ENCODE assay signal across 8 cellular contexts in the genomic region with DNA sequence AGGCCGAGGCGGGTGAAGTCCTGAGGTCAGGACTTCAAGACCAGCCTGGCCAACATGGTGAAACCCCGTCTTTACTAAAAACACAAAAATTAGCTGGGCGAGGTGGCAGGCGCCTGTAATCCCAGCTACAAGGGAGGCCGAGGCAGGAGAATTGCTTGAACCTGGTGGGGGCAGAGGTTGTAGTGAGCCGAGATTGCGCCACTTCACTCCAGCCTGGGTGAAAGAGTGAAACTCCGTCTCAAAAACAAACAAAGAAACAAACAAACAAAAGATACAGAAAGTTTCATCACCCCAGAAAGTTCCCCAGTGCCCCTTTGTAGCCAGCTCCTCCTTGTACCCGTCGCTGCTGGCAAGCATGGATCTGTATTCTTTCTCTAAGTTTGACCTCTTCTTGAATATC.
A peak's percentile ranks its signal among the peaks of the same experiment; 100 is the strongest.
DNase-seq lines count a peak whose midpoint lies in the region; ATAC-seq and TF ChIP-seq lines count a peak whose summit lies in the region.
"Not testable (repeated sequence)": the region's sequence is repeated elsewhere in the genome, so short reads cannot be mapped to it uniquely, and the experiment has no call there.

No MANE protein-coding gene starts in this region.

- not testable (repeated sequence) for DNase-seq in Caco-2; H9; ascending aorta (ENCODE audit: low spot score in 2 of 2); body of pancreas; left ventricle myocardium inferior; stimulated activated effector memory CD8-positive, alpha-beta T cell treated with anti-CD3 and anti-CD28 coated beads, Interleukin-12 subunit alpha, Interleukin-12 subunit beta, amount 100 ng/mL, for 72 hours (ENCODE audit: low spot score in 2 of 2)
- peak in 1 of 3 donors; percentile 30 for DNase-seq in right lobe of liver

- peaks cover 17% of the 10 kb centered on the region for H3K4me1 Mint-ChIP-seq in Caco-2 (ENCODE audit: low read depth, unreplicated experiment)
- peaks cover 7 to 12% of the 10 kb centered on the region in 2 experiments for H3K4me1 Mint-ChIP-seq in H9
- not testable (repeated sequence) for H3K4me1 Mint-ChIP-seq in activated T-helper 17 cell treated with anti-CD3 and anti-CD28 coated beads, Interleukin-2, amount 50 U/mL, for 72 hours; stimulated activated effector memory CD8-positive, alpha-beta T cell treated with anti-CD3 and anti-CD28 coated beads, Interleukin-12 subunit alpha, Interleukin-12 subunit beta, amount 100 ng/mL, for 72 hours

- H3K79me1 ChIP-seq in H9 (ENCODE audit: insufficient read depth, low read depth, low read length, poor library complexity, severe bottlenecking): not testable (repeated sequence)

- CTCF ChIA-PET in Caco-2 (lab: Charles Lee): not testable (repeated sequence)

- H2BK20ac ChIP-seq in H9 (ENCODE audit: low read depth, low read length, poor library complexity, severe bottlenecking): not testable (repeated sequence)

- intact Hi-C loops in Caco-2 (cut with micrococcal nuclease; ENCODE audit: unreplicated experiment); body of pancreas (cut with DNase I); left ventricle myocardium inferior (cut with micrococcal nuclease); right lobe of liver (cut with DNase I): not testable (repeated sequence)
- intact Hi-C loops in ascending aorta (cut with DNase I): loop anchor here (5.0 kb wide), 1 partner anchor 66 kb away; no protein-coding TSS in a partner anchor

- H2BK15ac ChIP-seq in H9 (ENCODE audit: low read depth, low read length): not testable (repeated sequence)

- not testable (repeated sequence) for H3K9me3 Mint-ChIP-seq in Caco-2 (ENCODE audit: unreplicated experiment); H9; activated T-helper 17 cell treated with anti-CD3 and anti-CD28 coated beads, Interleukin-2, amount 50 U/mL, for 72 hours; stimulated activated effector memory CD8-positive, alpha-beta T cell treated with anti-CD3 and anti-CD28 coated beads, Interleukin-12 subunit alpha, Interleukin-12 subunit beta, amount 100 ng/mL, for 72 hours

- not testable (repeated sequence) for H3K18ac ChIP-seq in H9 (ENCODE audit: insufficient read length, low read depth, low read length)

- H3K27me3 ChIP-seq in Caco-2 (replicated peaks; ENCODE audit: control insufficient read depth, insufficient read depth, low read length); H9 (ENCODE audit: insufficient read depth, low read length); ascending aorta; body of pancreas; left ventricle myocardium inferior (ENCODE audit: low read depth); right lobe of liver: not testable (repeated sequence)

- not testable (repeated sequence) for H2BK120ac ChIP-seq in H9 (ENCODE audit: low read depth, low read length, poor library complexity, severe bottlenecking)

- not testable (repeated sequence) for H3K27me3 Mint-ChIP-seq in Caco-2 (ENCODE audit: insufficient read depth, unreplicated experiment); H9 (ENCODE audit: low read depth); activated T-helper 17 cell treated with anti-CD3 and anti-CD28 coated beads, Interleukin-2, amount 50 U/mL, for 72 hours

- H3K23me2 ChIP-seq in H9 (ENCODE audit: insufficient read length, low read depth, low read length, poor library complexity, severe bottlenecking): not testable (repeated sequence)

- H3K27ac ChIP-seq in H9 (ENCODE audit: insufficient read length, low read depth, low read length): not testable (repeated sequence)
- H3K27ac ChIP-seq in ascending aorta: peak overlapping the region; percentile 86 to 94
- peak overlapping the region; percentile 19 to 91 (median 76) for H3K27ac ChIP-seq in body of pancreas
- peak overlapping the region; percentile 96 for H3K27ac ChIP-seq in left ventricle myocardium inferior (replicated peaks)
- peak overlapping the region in 1 of 3 donors; percentile 26 for H3K27ac ChIP-seq in right lobe of liver

- H3K9ac ChIP-seq in H9 (ENCODE audit: extremely low read depth, insufficient read length, low read length): not testable (repeated sequence)

- TF ChIP-seq POLR2A in body of pancreas (IDR thresholded peaks at IDR 0.05); right lobe of liver (IDR thresholded peaks at IDR 0.05): not testable (repeated sequence)

- not testable (repeated sequence) for H3K9me3 ChIP-seq in Caco-2; H9 (ENCODE audit: control insufficient read depth, low read depth, low read length); ascending aorta; body of pancreas; left ventricle myocardium inferior (replicated peaks); right lobe of liver

- H2AK5ac ChIP-seq in H9 (ENCODE audit: insufficient read length, low read length): not testable (repeated sequence)

- H3K36me3 Mint-ChIP-seq in Caco-2 (ENCODE audit: insufficient read depth, unreplicated experiment): peaks cover 18% of the 10 kb centered on the region
- not testable (repeated sequence) for H3K36me3 Mint-ChIP-seq in H9 (ENCODE audit: insufficient read depth in 1 of 3, low read depth in 3 of 3)
- peaks cover 48% of the 10 kb centered on the region for H3K36me3 Mint-ChIP-seq in activated T-helper 17 cell treated with anti-CD3 and anti-CD28 coated beads, Interleukin-2, amount 50 U/mL, for 72 hours (ENCODE audit: low read depth)
- peaks cover 21% of the 10 kb centered on the region for H3K36me3 Mint-ChIP-seq in stimulated activated effector memory CD8-positive, alpha-beta T cell treated with anti-CD3 and anti-CD28 coated beads, Interleukin-12 subunit alpha, Interleukin-12 subunit beta, amount 100 ng/mL, for 72 hours

- BruUV-seq in Caco-2 (replicated peaks; lab: Mats Ljungman, UMichigan): not testable (repeated sequence)

- not testable (repeated sequence) for H2AFZ ChIP-seq in H9 (ENCODE audit: low read length)

- H4K8ac ChIP-seq in H9 (replicated peaks; ENCODE audit: insufficient read length, low read depth, low read length): not testable (repeated sequence)

- H3K27ac Mint-ChIP-seq in Caco-2 (ENCODE audit: unreplicated experiment) (peak overlapping the region; percentile 64), H9 (peak overlapping the region in 2 of 3 experiments; percentile 33 to 77; a peak in 3 of 7 replicates)
- peak overlapping the region; percentile 30 for H3K27ac Mint-ChIP-seq in activated T-helper 17 cell treated with anti-CD3 and anti-CD28 coated beads, Interleukin-2, amount 50 U/mL, for 72 hours
- peak overlapping the region; percentile 22 for H3K27ac Mint-ChIP-seq in stimulated activated effector memory CD8-positive, alpha-beta T cell treated with anti-CD3 and anti-CD28 coated beads, Interleukin-12 subunit alpha, Interleukin-12 subunit beta, amount 100 ng/mL, for 72 hours

- H3K79me2 ChIP-seq in H9 (ENCODE audit: insufficient read depth, low read length): not testable (repeated sequence)

- not testable (repeated sequence) for ATAC-seq in activated T-helper 17 cell treated with anti-CD3 and anti-CD28 coated beads, Interleukin-2, amount 50 U/mL, for 72 hours (replicated peaks); body of pancreas; stimulated activated effector memory CD8-positive, alpha-beta T cell treated with anti-CD3 and anti-CD28 coated beads, Interleukin-12 subunit alpha, Interleukin-12 subunit beta, amount 100 ng/mL, for 72 hours
- peak in 3 of 4 donors; percentile 7 to 57 (median 17) for ATAC-seq in right lobe of liver

- H2BK12ac ChIP-seq in H9 (ENCODE audit: insufficient read length, low read depth, low read length): not testable (repeated sequence)

- TF ChIP-seq CTCF in Caco-2 (IDR thresholded peaks at IDR 0.05; ENCODE audit: insufficient read depth in 1 of 2, low read depth in 1 of 2, low read length in 1 of 2, severe bottlenecking in 1 of 2, unreplicated experiment in 1 of 2); H9 (conservative IDR thresholded peaks at IDR 0.05); ascending aorta (IDR thresholded peaks at IDR 0.05); body of pancreas (IDR thresholded peaks at IDR 0.05); left ventricle myocardium inferior (IDR thresholded peaks at IDR 0.05; ENCODE audit: borderline replicate concordance); right lobe of liver (IDR thresholded peaks at IDR 0.05): not testable (repeated sequence)

- H3K4ac ChIP-seq in H9 (ENCODE audit: low read depth, low read length): not testable (repeated sequence)

- not testable (repeated sequence) for H3T11ph ChIP-seq in H9 (ENCODE audit: low read length)

- not testable (repeated sequence) for H3K36me3 ChIP-seq in Caco-2 (ENCODE audit: control insufficient read depth, insufficient read depth, low read length); ascending aorta; body of pancreas (replicated peaks in 1 of 2; ENCODE audit: insufficient read depth in 1 of 2, low read depth in 2 of 2); left ventricle myocardium inferior; right lobe of liver

- H3K4me1 ChIP-seq in Caco-2 (peaks cover 11% of the 10 kb centered on the region), ascending aorta (peaks cover 13 to 30% of the 10 kb centered on the region in 2 donors), body of pancreas (peaks cover 60% of the 10 kb centered on the region), left ventricle myocardium inferior (peaks cover 60% of the 10 kb centered on the region), right lobe of liver (peaks cover 0 to 29% (median 5%) of the 10 kb centered on the region in 4 donors)
- not testable (repeated sequence) for H3K4me1 ChIP-seq in H9 (ENCODE audit: insufficient read depth, low read length)

- not testable (repeated sequence) for H4K5ac ChIP-seq in H9 (ENCODE audit: insufficient read length, low read depth, low read length)

- WGBS in H9 (ENCODE audit: extremely low coverage, insufficient read length, low lambda C conversion rate): no CpG with 5 or more reads among the region's 11 CpGs
- WGBS in body of pancreas, 2 donors: 76% methylated on average over 11 of the region's 11 CpGs
- 63% methylated on average over 11 of the region's 11 CpGs for WGBS in right lobe of liver (ENCODE audit: insufficient coverage, low coverage, low lambda C conversion rate, missing lambda C conversion rate)

- not testable (repeated sequence) for H3K23ac ChIP-seq in H9 (ENCODE audit: insufficient read length, low read depth, low read length)

- not testable (repeated sequence) for H3K56ac ChIP-seq in H9 (ENCODE audit: insufficient read length, low read depth, low read length)

- not testable (repeated sequence) for H3K14ac ChIP-seq in H9 (ENCODE audit: insufficient read depth, low read length)

- not testable (repeated sequence) for H4K91ac ChIP-seq in H9 (ENCODE audit: insufficient read length, low read depth, low read length)

- not testable (repeated sequence) for H4K20me1 ChIP-seq in H9 (ENCODE audit: control insufficient read depth, insufficient read depth, insufficient read length)

- H2BK5ac ChIP-seq in H9 (ENCODE audit: insufficient read length, low read length): not testable (repeated sequence)

- not testable (repeated sequence) for H3K4me3 Mint-ChIP-seq in Caco-2 (ENCODE audit: unreplicated experiment); H9; activated T-helper 17 cell treated with anti-CD3 and anti-CD28 coated beads, Interleukin-2, amount 50 U/mL, for 72 hours; stimulated activated effector memory CD8-positive, alpha-beta T cell treated with anti-CD3 and anti-CD28 coated beads, Interleukin-12 subunit alpha, Interleukin-12 subunit beta, amount 100 ng/mL, for 72 hours

- POLR2A ChIA-PET in Caco-2 (lab: Charles Lee): not testable (repeated sequence)

- H3K4me3 ChIP-seq in Caco-2 (ENCODE audit: low read depth, low read length); ascending aorta; body of pancreas; left ventricle myocardium inferior; right lobe of liver: not testable (repeated sequence)

- not testable (repeated sequence) for H3K4me2 ChIP-seq in H9 (ENCODE audit: insufficient read depth, insufficient read length, low read length)
